30 cellular contexts compared by ENCODE assay signal in the genomic region with DNA sequence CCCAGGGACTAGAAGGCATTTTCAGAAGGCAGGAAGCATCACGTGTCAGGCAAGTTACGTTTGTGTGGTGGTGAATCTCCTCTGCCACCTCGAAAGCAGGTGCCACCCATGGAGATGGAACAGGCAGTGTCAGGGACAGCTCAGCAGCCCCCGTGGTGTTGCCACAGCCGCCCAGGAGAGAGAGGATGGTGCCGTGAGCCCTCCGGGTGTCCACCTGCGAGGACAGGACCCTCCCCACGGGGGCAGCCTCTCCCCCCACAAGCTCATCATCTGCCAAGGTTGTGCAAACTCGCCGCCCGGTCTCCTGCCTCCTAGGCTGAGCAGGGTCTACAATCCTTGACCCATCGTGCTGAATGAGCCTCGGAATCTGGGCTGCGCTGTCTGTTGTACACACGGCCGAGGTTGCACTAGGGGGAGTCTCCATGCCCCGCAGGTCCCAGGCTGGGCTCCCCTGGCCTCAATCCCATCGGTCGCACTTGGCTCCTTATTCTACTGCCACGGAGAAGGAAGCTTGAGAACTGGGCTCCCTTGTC. TPM values are rescaled to one million over a fixed set of nuclear protein-coding genes. Genes with fewer than 3 reads are reported as not detected.
"Had no signal": no experiment of that assay in that cellular context is flagged by ENCODE, and none has a peak within 500 bp of the region (broad histone marks: within the 10 kb centered on the region; RNA-seq: fewer than 3 reads in every experiment).

No MANE protein-coding gene starts in this region.

- H3K9me3 ChIP-seq: esophagus squamous epithelium, heart right ventricle, left lung, neutrophil, psoas muscle, suprapubic skin, transverse colon, upper lobe of right lung, uterus had no signal

- H3K36me3 ChIP-seq: esophagus squamous epithelium, heart right ventricle, left lung, neutrophil, suprapubic skin, transverse colon, upper lobe of right lung, uterus had no signal

- H3K27me3 ChIP-seq: transverse colon, upper lobe of right lung, uterus had no signal

- ATAC-seq: effector memory CD8-positive, alpha-beta T cell; left cardiac atrium; left lung; naive thymus-derived CD4-positive, alpha-beta T cell; psoas muscle; right cardiac atrium; stimulated activated naive CD8-positive, alpha-beta T cell treated with anti-CD3 and anti-CD28 coated beads, Interleukin-15, amount 100 ng/mL, for 72 hours; upper lobe of right lung had no signal

- H3K36me3 Mint-ChIP-seq: naive thymus-derived CD4-positive, alpha-beta T cell had no signal

- H3K4me3 ChIP-seq: esophagus squamous epithelium, heart right ventricle, left lung, psoas muscle, skin epidermis, suprapubic skin, transverse colon, upper lobe of right lung, uterus had no signal

- H3K4me3 Mint-ChIP-seq: effector memory CD8-positive, alpha-beta T cell; naive thymus-derived CD4-positive, alpha-beta T cell; nephron; stimulated activated naive CD8-positive, alpha-beta T cell treated with anti-CD3 and anti-CD28 coated beads, Interleukin-15, amount 100 ng/mL, for 72 hours had no signal

- H3K27ac ChIP-seq: esophagus squamous epithelium, heart right ventricle, left lung, neutrophil, psoas muscle, skin epidermis, suprapubic skin, transverse colon, upper lobe of right lung, uterus had no signal

- H3K4me1 ChIP-seq: esophagus squamous epithelium, heart right ventricle, psoas muscle, suprapubic skin, uterus had no signal

- H3K4me1 Mint-ChIP-seq: stimulated activated naive CD8-positive, alpha-beta T cell treated with anti-CD3 and anti-CD28 coated beads, Interleukin-15, amount 100 ng/mL, for 72 hours had no signal

- FAIRE-seq: endometrium, islet of Langerhans had no signal

- H3K9me3 Mint-ChIP-seq: effector memory CD8-positive, alpha-beta T cell; nephron had no signal

- H3K27ac Mint-ChIP-seq: effector memory CD8-positive, alpha-beta T cell; naive thymus-derived CD4-positive, alpha-beta T cell; stimulated activated naive CD8-positive, alpha-beta T cell treated with anti-CD3 and anti-CD28 coated beads, Interleukin-15, amount 100 ng/mL, for 72 hours had no signal

- DNase-seq: cortex of kidney; effector memory CD8-positive, alpha-beta T cell; erythroblast; esophagus squamous epithelium; glutamatergic neuron; heart right ventricle; hippocampal formation; left cardiac atrium; left lung; mesenchymal stem cell; midbrain; naive thymus-derived CD4-positive, alpha-beta T cell; psoas muscle; right cardiac atrium; stimulated activated CD4-positive, alpha-beta T cell treated with anti-CD3 and anti-CD28 coated beads, Interleukin-15, amount 100 ng/mL, for 24 hours; stimulated activated CD4-positive, alpha-beta T cell treated with anti-CD3 and anti-CD28 coated beads, Interleukin-4, amount 100 ng/mL, for 1 hour; stimulated activated CD8-positive, alpha-beta memory T cell treated with anti-CD3 and anti-CD28 coated beads, Interleukin-4, amount 100 ng/mL, for 48 hours; stimulated activated naive CD4-positive, alpha-beta T cell; stimulated activated naive CD8-positive, alpha-beta T cell treated with anti-CD3 and anti-CD28 coated beads, Interleukin-15, amount 100 ng/mL, for 72 hours; upper lobe of right lung; uterus had no signal

RNA-seq across cellular contexts. Expression of gene DACT2, which starts 40.1 kb away (rescaled TPM):
- total RNA-seq: dermis microvascular lymphatic vessel endothelial cell, lung microvascular endothelial cell had no signal
